In the genomic region with DNA sequence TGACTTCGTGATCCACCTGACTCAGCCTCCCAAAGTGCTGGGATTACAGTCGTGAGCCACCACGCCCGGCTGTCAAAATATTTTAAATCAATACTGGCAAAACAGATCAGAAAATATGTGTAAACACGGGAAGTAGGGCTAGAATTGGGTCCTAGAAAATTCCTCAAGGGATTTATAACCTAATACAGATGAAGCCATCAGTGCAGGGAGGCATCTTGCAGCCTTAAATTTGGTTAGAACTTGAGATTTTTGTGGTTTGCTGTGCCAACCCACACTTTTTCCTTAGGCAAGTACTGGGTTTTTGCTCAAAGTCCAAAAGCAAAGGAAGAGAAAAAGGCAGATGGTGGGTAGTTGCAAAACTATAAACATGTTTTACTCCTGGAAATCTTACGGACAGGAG, we compare ENCODE assay signal across 12 cellular contexts.
"Had no signal": no experiment of that assay in that cellular context is flagged by ENCODE, and none has a peak within 500 bp of the region (broad histone marks: within the 10 kb centered on the region; RNA-seq: fewer than 3 reads in every experiment).

No MANE protein-coding gene starts in this region.

- ATAC-seq: esophagus mucosa; gastrocnemius medialis; stimulated activated naive CD8-positive, alpha-beta T cell treated with anti-CD3 and anti-CD28 coated beads, Interleukin-15, amount 100 ng/mL, for 72 hours had no signal

- DNase-seq: activated B cell treated with CpG ODN at 0.5 μM for 24 hours; activated CD4-positive, alpha-beta T cell treated with anti-CD3 and anti-CD28 coated beads, Interleukin-2, amount 50 U/mL, for 1 hour; dorsolateral prefrontal cortex; gastrocnemius medialis; kidney; left ventricle myocardium inferior; mesenchymal stem cell; stimulated activated CD4-positive, alpha-beta T cell treated with anti-CD3 and anti-CD28 coated beads, Interleukin-15, amount 100 ng/mL, for 24 hours; stimulated activated CD4-positive, alpha-beta T cell treated with anti-CD3 and anti-CD28 coated beads, Interleukin-4, amount 100 ng/mL, for 4 hours; stimulated activated naive CD8-positive, alpha-beta T cell treated with anti-CD3 and anti-CD28 coated beads, Interleukin-15, amount 100 ng/mL, for 72 hours; thyroid gland had no signal

- H3K4me3 ChIP-seq: dorsolateral prefrontal cortex, gastrocnemius medialis, left ventricle myocardium inferior, thyroid gland had no signal
